ENCODE assay signal across 8 cellular contexts in the genomic region with DNA sequence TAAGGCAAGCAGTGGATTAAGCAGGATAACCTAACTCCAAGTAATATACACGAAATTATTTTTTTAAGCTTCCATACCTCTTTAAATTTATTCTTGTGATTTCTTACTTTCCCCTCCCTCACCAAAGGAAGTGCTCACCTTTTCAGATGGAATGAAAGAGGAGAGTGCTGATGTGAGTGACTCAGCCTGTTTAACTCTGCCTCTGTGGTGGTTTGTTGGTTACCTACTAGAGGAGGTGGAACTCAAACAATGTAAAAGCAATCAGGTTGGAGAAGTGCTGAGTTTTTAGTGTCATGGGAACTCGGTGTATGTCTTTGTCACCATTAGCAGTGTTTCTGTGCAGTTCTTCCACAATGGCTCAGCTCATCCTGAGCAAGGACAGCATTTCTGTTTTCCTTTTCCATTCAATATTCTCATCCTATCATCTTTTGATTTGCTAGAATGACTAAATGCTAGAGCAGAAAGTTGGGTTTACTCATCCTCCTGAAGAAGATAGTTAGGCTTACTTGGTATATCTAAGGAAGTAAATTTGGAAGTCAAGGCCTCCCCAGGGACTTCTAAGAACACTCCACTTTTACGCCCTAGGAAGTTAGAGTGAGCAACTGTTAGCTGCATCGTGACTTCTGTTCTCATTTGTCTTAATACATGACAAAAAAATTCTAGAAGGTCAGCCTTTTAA. TPM values are rescaled to one million over a fixed set of nuclear protein-coding genes. Genes with fewer than 3 reads are reported as not detected.
DNase-seq lines count a peak whose midpoint lies in the region; ATAC-seq, FAIRE-seq and TF ChIP-seq lines count a peak whose summit lies in the region.

No MANE protein-coding gene starts in this region.

- no peaks in the 10 kb centered on the region for H3K9me3 Mint-ChIP-seq in CD4-positive, CD25-positive, alpha-beta regulatory T cell
- H3K9me3 Mint-ChIP-seq in activated T-helper 2 cell treated with anti-CD3 and anti-CD28 coated beads, Interferon-gamma antibody, Interleukin-2, Interleukin-4, amounts not matched to agents 10 μg/mL and 5 μg/mL and 100 μg/mL, durations not matched to agents 14 hours and 24 hours and 36 hours: no peaks in the 10 kb centered on the region

- TF ChIP-seq POLR2A in stomach (IDR thresholded peaks at IDR 0.05): no peak

- peak overlapping the region; percentile 57 for H3K27ac ChIP-seq in CD4-positive, CD25-positive, alpha-beta regulatory T cell (ENCODE audit: insufficient read depth, low read length, poor library complexity, severe bottlenecking)
- H3K27ac ChIP-seq in HEK293 (ENCODE audit: extremely low read depth, low read depth, low read length): no peak overlapping the region; the same call in 1 of the 2 replicates
- no peak overlapping the region for H3K27ac ChIP-seq in keratinocyte (ENCODE audit: control insufficient read depth, insufficient read depth, low read length)
- peak overlapping the region in 2 of 5 donors; percentile 42 to 44 for H3K27ac ChIP-seq in stomach

- peak; percentile 54 to 63 for ATAC-seq in CD4-positive, CD25-positive, alpha-beta regulatory T cell (ENCODE audit: low read depth in 2 of 2)
- ATAC-seq in GM18517 (IDR thresholded peaks at IDR 0.05; ENCODE audit: unreplicated experiment): no peak
- ATAC-seq in GM21529 (IDR thresholded peaks at IDR 0.05; ENCODE audit: unreplicated experiment): no peak

- no peaks in the 10 kb centered on the region for H3K27me3 ChIP-seq in CD4-positive, CD25-positive, alpha-beta regulatory T cell (ENCODE audit: control insufficient read depth, insufficient read depth, low read length)
- H3K27me3 ChIP-seq in keratinocyte (ENCODE audit: control insufficient read depth, extremely low read depth, insufficient read depth, low read length) (no peaks in the 10 kb centered on the region), stomach (no peaks in the 10 kb centered on the region)

- peak overlapping the region; percentile 61 for H3K4me3 ChIP-seq in CD4-positive, CD25-positive, alpha-beta regulatory T cell (ENCODE audit: low read depth, low read length)
- H3K4me3 ChIP-seq in HEK293 (ENCODE audit: low read depth, low read length) (no peak overlapping the region), keratinocyte (ENCODE audit: control insufficient read depth in 2 of 3, extremely low read depth in 1 of 3, insufficient read depth in 2 of 3, low read depth in 1 of 3, low read length in 3 of 3) (no peak overlapping the region), stomach (no peak overlapping the region)

- dilution Hi-C loops in keratinocyte (cut with MboI; ENCODE audit: extremely low pct_ligation_motif_present, low sequenced_read_pairs): no loop called here

- H3K4me2 ChIP-seq in keratinocyte (ENCODE audit: control insufficient read depth, extremely low read depth, insufficient read depth, low read depth, low read length): peak overlapping the region; percentile 9

- no peaks in the 10 kb centered on the region for H4K20me1 ChIP-seq in keratinocyte (ENCODE audit: control insufficient read depth, extremely low read depth, insufficient read depth, low read length)

- H3K9me3 ChIP-seq in CD4-positive, CD25-positive, alpha-beta regulatory T cell (ENCODE audit: control insufficient read depth in 2 of 2, low read length in 2 of 2): no peaks in the 10 kb centered on the region
- H3K9me3 ChIP-seq in HEK293 (ENCODE audit: control insufficient read depth, insufficient read depth, low read depth, low read length) (no peaks in the 10 kb centered on the region), keratinocyte (ENCODE audit: control insufficient read depth, low read depth, low read length) (no peaks in the 10 kb centered on the region), stomach (no peaks in the 10 kb centered on the region)

- H3K9me1 ChIP-seq in keratinocyte (ENCODE audit: control insufficient read depth, extremely low read depth, insufficient read depth, low read length): no peaks in the 10 kb centered on the region

- peak; percentile 71 for FAIRE-seq in keratinocyte (lab: Jason Lieb, UNC)

- DNase-seq in CD4-positive, CD25-positive, alpha-beta regulatory T cell: peak in 1 of 3 donors; percentile 61
- no peak for DNase-seq in activated T-helper 2 cell treated with anti-CD3 and anti-CD28 coated beads, Interferon-gamma antibody, Interleukin-2, Interleukin-4, amounts not matched to agents 10 μg/mL and 5 μg/mL and 100 μg/mL, durations not matched to agents 14 hours and 24 hours and 36 hours (ENCODE audit: low spot score)
- DNase-seq in keratinocyte (ENCODE audit: low read depth, low spot score) (no peak), NCI-H2029 treated with DMSO at 0.1 percent for 48 hours (lab: John Stamatoyannopoulos, UW) (no peak), stomach (no peak)

- CTCF ChIA-PET in HEK293 (lab: Yijun Ruan, JAX): interaction anchor here (0.6 to 3.7 kb wide), 4 partner anchors 121 to 533 kb away, joined by 3 to 20 read pairs (median 3); no protein-coding TSS in a partner anchor

- H3K79me2 ChIP-seq in keratinocyte (ENCODE audit: control insufficient read depth, insufficient read depth, low read length): peaks cover 15% of the 10 kb centered on the region

- peak overlapping the region; percentile 71 to 98 (median 90) for H3K27ac Mint-ChIP-seq in CD4-positive, CD25-positive, alpha-beta regulatory T cell
- H3K27ac Mint-ChIP-seq in activated T-helper 2 cell treated with anti-CD3 and anti-CD28 coated beads, Interferon-gamma antibody, Interleukin-2, Interleukin-4, amounts not matched to agents 10 μg/mL and 5 μg/mL and 100 μg/mL, durations not matched to agents 14 hours and 24 hours and 36 hours: peak overlapping the region; percentile 55

- H3K9ac ChIP-seq in keratinocyte (ENCODE audit: control insufficient read depth, extremely low read depth, insufficient read depth, low read length): no peak overlapping the region

- peak overlapping the region in 3 of 4 donors; percentile 71 to 80 (median 79) for H3K4me3 Mint-ChIP-seq in CD4-positive, CD25-positive, alpha-beta regulatory T cell
- H3K4me3 Mint-ChIP-seq in activated T-helper 2 cell treated with anti-CD3 and anti-CD28 coated beads, Interferon-gamma antibody, Interleukin-2, Interleukin-4, amounts not matched to agents 10 μg/mL and 5 μg/mL and 100 μg/mL, durations not matched to agents 14 hours and 24 hours and 36 hours (ENCODE audit: low read depth): no peak overlapping the region

- H3K4me1 ChIP-seq in CD4-positive, CD25-positive, alpha-beta regulatory T cell (ENCODE audit: control insufficient read depth, insufficient read depth, low read length, poor library complexity, severe bottlenecking): peaks cover 90% of the 10 kb centered on the region
- H3K4me1 ChIP-seq in HEK293 (ENCODE audit: control insufficient read depth, insufficient read depth, low read length): peaks cover 51% of the 10 kb centered on the region
- H3K4me1 ChIP-seq in keratinocyte (ENCODE audit: control insufficient read depth, extremely low read depth, insufficient read depth, low read length): peaks cover 31% of the 10 kb centered on the region
- H3K4me1 ChIP-seq in stomach: peaks cover 18 to 90% (median 73%) of the 10 kb centered on the region in 4 donors

- 48 to 62% (median 51%) methylated on average over 4 of the region's 4 CpGs for WGBS in stomach, 5 donors

- H3K27me3 Mint-ChIP-seq in CD4-positive, CD25-positive, alpha-beta regulatory T cell: no peaks in the 10 kb centered on the region
- H3K27me3 Mint-ChIP-seq in activated T-helper 2 cell treated with anti-CD3 and anti-CD28 coated beads, Interferon-gamma antibody, Interleukin-2, Interleukin-4, amounts not matched to agents 10 μg/mL and 5 μg/mL and 100 μg/mL, durations not matched to agents 14 hours and 24 hours and 36 hours (ENCODE audit: low read depth): no peaks in the 10 kb centered on the region

- H3K36me3 ChIP-seq in CD4-positive, CD25-positive, alpha-beta regulatory T cell (ENCODE audit: control insufficient read depth, insufficient read depth, low read length): peaks cover 3% of the 10 kb centered on the region
- H3K36me3 ChIP-seq in HEK293 (ENCODE audit: control insufficient read depth in 2 of 2, insufficient read depth in 1 of 2, low read length in 2 of 2): no peaks in the 10 kb centered on the region; a peak in 1 of 3 replicates
- H3K36me3 ChIP-seq in keratinocyte (ENCODE audit: control insufficient read depth in 2 of 2, extremely low read depth in 1 of 2, insufficient read depth in 2 of 2, low read length in 2 of 2): no peaks in the 10 kb centered on the region
- no peaks in the 10 kb centered on the region for H3K36me3 ChIP-seq in stomach

- TF ChIP-seq CTCF in HEK293 (tag by site-specific recombination; IDR thresholded peaks at IDR 0.05): no peak
- no peak for TF ChIP-seq CTCF in keratinocyte (optimal IDR thresholded peaks at IDR 0.05 in 1 of 3, IDR thresholded peaks at IDR 0.05 in 1 of 3, conservative IDR thresholded peaks at IDR 0.05 in 1 of 3; ENCODE audit: extremely low read depth in 1 of 3, insufficient read depth in 2 of 3, low read length in 3 of 3)
- TF ChIP-seq CTCF in stomach (IDR thresholded peaks at IDR 0.05): no peak

- H3K4me1 Mint-ChIP-seq in CD4-positive, CD25-positive, alpha-beta regulatory T cell: peaks cover 49 to 91% (median 71%) of the 10 kb centered on the region in 4 donors
- H3K4me1 Mint-ChIP-seq in activated T-helper 2 cell treated with anti-CD3 and anti-CD28 coated beads, Interferon-gamma antibody, Interleukin-2, Interleukin-4, amounts not matched to agents 10 μg/mL and 5 μg/mL and 100 μg/mL, durations not matched to agents 14 hours and 24 hours and 36 hours (ENCODE audit: low read depth): peaks cover 66% of the 10 kb centered on the region

- POLR2A ChIA-PET in HEK293 (lab: Yijun Ruan, JAX): no interaction called here

- TF ChIP-seq EP300 in stomach (IDR thresholded peaks at IDR 0.05): no peak

- intact Hi-C loops in activated T-helper 2 cell treated with anti-CD3 and anti-CD28 coated beads, Interferon-gamma antibody, Interleukin-2, Interleukin-4, amounts not matched to agents 10 μg/mL and 5 μg/mL and 100 μg/mL, durations not matched to agents 14 hours and 24 hours and 36 hours (cut with micrococcal nuclease): no loop called here
- intact Hi-C loops in stomach (cut with DNase I; ENCODE audit: low total_unique reads): loop anchor here (10.0 kb wide), 1 partner anchor 129 kb away; no protein-coding TSS in a partner anchor

- no peak overlapping the region for H2AFZ ChIP-seq in keratinocyte (ENCODE audit: control insufficient read depth, low read length)

- H3K36me3 Mint-ChIP-seq in CD4-positive, CD25-positive, alpha-beta regulatory T cell: peaks cover 5% of the 10 kb centered on the region
- H3K36me3 Mint-ChIP-seq in activated T-helper 2 cell treated with anti-CD3 and anti-CD28 coated beads, Interferon-gamma antibody, Interleukin-2, Interleukin-4, amounts not matched to agents 10 μg/mL and 5 μg/mL and 100 μg/mL, durations not matched to agents 14 hours and 24 hours and 36 hours (ENCODE audit: low read depth): peaks cover 7% of the 10 kb centered on the region

RNA-seq across cellular contexts. Expression of a gene that starts 6.0 kb away (rescaled TPM):
- total RNA-seq in CD4-positive, CD25-positive, alpha-beta regulatory T cell: 341 TPM
- polyA plus RNA-seq in CD4-positive, CD25-positive, alpha-beta regulatory T cell: 100 to 1,000 TPM; 368 to 405 (median 380) TPM
- 37.8 and 47.4 TPM in 2 replicates for total RNA-seq in activated T-helper 2 cell treated with anti-CD3 and anti-CD28 coated beads, Interferon-gamma antibody, Interleukin-2, Interleukin-4, amounts not matched to agents 10 μg/mL and 5 μg/mL and 100 μg/mL, durations not matched to agents 14 hours and 24 hours and 36 hours
- polyA plus RNA-seq in keratinocyte (56.9 to 61.7 TPM (median 57.8 TPM) in 3 replicates), stomach (10 to 100 TPM; 22.9 to 64.9 (median 36.4) TPM)
- polyA plus RNA-seq in keratinocyte (2011; ENCODE audit: low read depth): 38.7 TPM
- 18.9 and 97.8 TPM in 2 replicates for polyA plus RNA-seq in keratinocyte (2011; cell fraction: cytosol; rRNA removed)
- 84.3 and 135 TPM in 2 replicates for polyA plus RNA-seq in keratinocyte (2011; cell fraction: nucleus; rRNA removed)
- 9.3 and 20.7 TPM in 2 replicates for polyA plus RNA-seq in keratinocyte (2012; ENCODE audit: low replicate concordance)
- 28.1 to 53.9 TPM (median 44.8 TPM) in 3 replicates for polyA minus RNA-seq in keratinocyte
- polyA minus RNA-seq in keratinocyte (2011; cell fraction: cytosol; rRNA and poly(A)+ RNA removed): 33.0 TPM
- polyA minus RNA-seq in keratinocyte (2011; cell fraction: nucleus; rRNA and poly(A)+ RNA removed): 17.3 and 67.2 TPM in 2 replicates
- total RNA-seq in stomach: 100 to 1,000 TPM in 3 of 5 donors, 10 to 100 TPM in 2; 66.0 to 600 (median 222) TPM

Comparison
In these comparisons a context has a peak if more than half of its experiments do, and no peak if none do; other contexts are left out.
1. ATAC-seq: peak in CD4-positive, CD25-positive, alpha-beta regulatory T cell (2 of 2); none in GM18517 (single experiment) and GM21529 (single experiment).